20 cellular contexts compared by ENCODE assay signal in genomic region chr2:63064197-63064596, GRCh38. TPM values are rescaled to one million over a fixed set of nuclear protein-coding genes. Genes with fewer than 3 reads are reported as not detected.
"Had no signal": no experiment of that assay in that cellular context is flagged by ENCODE, and none has a peak within 500 bp of the region (broad histone marks: within the 10 kb centered on the region; RNA-seq: fewer than 3 reads in every experiment).

No MANE protein-coding gene starts in this region.

- H3K9me3 Mint-ChIP-seq: central memory CD8-positive, alpha-beta T cell; type B pancreatic cell had no signal

- H3K4me3 ChIP-seq: body of pancreas, left ventricle myocardium inferior, neural progenitor cell, suprapubic skin had no signal

- H2AFZ ChIP-seq: neural progenitor cell had no signal

- H3K4me2 ChIP-seq: neural progenitor cell had no signal

- H3K27ac ChIP-seq: body of pancreas, foreskin keratinocyte, left ventricle myocardium inferior, neural progenitor cell, suprapubic skin, VCaP had no signal

- H3K4me3 Mint-ChIP-seq: activated CD4-positive, alpha-beta T cell treated with anti-CD3 and anti-CD28 coated beads, Interleukin-2, amount 10 ng/mL, durations not matched to agents 24 days and 14 days; activated naive CD8-positive, alpha-beta T cell treated with anti-CD3 and anti-CD28 coated beads for 36 hours; central memory CD8-positive, alpha-beta T cell; naive B cell; neural progenitor cell; stimulated activated naive CD8-positive, alpha-beta T cell treated with anti-CD3 and anti-CD28 coated beads, Interleukin-15, Interleukin-2, amounts not matched to agents 100 ng/mL and 50 ng/mL, for 24 hours; type B pancreatic cell had no signal

- H3K4me1 Mint-ChIP-seq: central memory CD8-positive, alpha-beta T cell had no signal

- H3K36me3 ChIP-seq: left ventricle myocardium inferior, neural progenitor cell, suprapubic skin had no signal

- H3K9me3 ChIP-seq: body of pancreas, left ventricle myocardium inferior, suprapubic skin had no signal

- H3K4me1 ChIP-seq: foreskin keratinocyte had no signal

- H3K9ac ChIP-seq: neural progenitor cell had no signal

- ATAC-seq: body of pancreas, foreskin keratinocyte, sciatic nerve had no signal

- H3K27ac Mint-ChIP-seq: activated CD4-positive, alpha-beta T cell treated with anti-CD3 and anti-CD28 coated beads, Interleukin-2, amount 10 ng/mL, durations not matched to agents 24 days and 14 days; activated naive CD8-positive, alpha-beta T cell treated with anti-CD3 and anti-CD28 coated beads for 36 hours; neural progenitor cell; stimulated activated naive CD8-positive, alpha-beta T cell treated with anti-CD3 and anti-CD28 coated beads, Interleukin-15, Interleukin-2, amounts not matched to agents 100 ng/mL and 50 ng/mL, for 24 hours; type B pancreatic cell had no signal

- DNase-seq: activated CD4-positive, alpha-beta T cell treated with anti-CD3 and anti-CD28 coated beads, Interleukin-2, amount 10 ng/mL, durations not matched to agents 24 days and 14 days; activated CD8-positive, alpha-beta memory T cell treated with anti-CD3 and anti-CD28 coated beads for 24 hours; activated naive CD8-positive, alpha-beta T cell treated with anti-CD3 and anti-CD28 coated beads for 36 hours; amygdala; effector memory CD4-positive, alpha-beta T cell; foreskin keratinocyte; glutamatergic neuron; left ventricle myocardium inferior; naive B cell had no signal

- H3K36me3 Mint-ChIP-seq: activated naive CD8-positive, alpha-beta T cell treated with anti-CD3 and anti-CD28 coated beads for 36 hours; type B pancreatic cell had no signal

RNA-seq across cellular contexts. Expression of gene OTX1, which starts 13.6 kb away (rescaled TPM):
- total RNA-seq: activated CD4-positive, alpha-beta T cell treated with anti-CD3 and anti-CD28 coated beads, Interleukin-2, amount 10 ng/mL, durations not matched to agents 24 days and 14 days; activated naive CD8-positive, alpha-beta T cell treated with anti-CD3 and anti-CD28 coated beads for 36 hours; body of pancreas; kidney epithelial cell; left ventricle myocardium inferior; mononuclear cell; osteocyte; sciatic nerve had no signal
